8 cellular contexts compared by ENCODE assay signal in genomic region chr2:190649798-190650390, GRCh38. TPM values are rescaled to one million over a fixed set of nuclear protein-coding genes. Genes with fewer than 3 reads are reported as not detected.
DNase-seq lines count a peak whose midpoint lies in the region; ATAC-seq and TF ChIP-seq lines count a peak whose summit lies in the region.

No MANE protein-coding gene starts in this region.

- no peaks in the 10 kb centered on the region for H3K9me3 ChIP-seq in A673 (ENCODE audit: low read depth, low read length, poor library complexity, severe bottlenecking)
- no peaks in the 10 kb centered on the region for H3K9me3 ChIP-seq in OCI-LY3 (ENCODE audit: insufficient read depth, low read length)
- H3K9me3 ChIP-seq in thymus (ENCODE audit: control insufficient read depth) = no peaks in the 10 kb centered on the region

- BruUV-seq in A673 (replicated peaks; lab: Mats Ljungman, UMichigan) = TSS peak; percentile 46

- peak overlapping the region; percentile 86 for H3K4me2 ChIP-seq in OCI-LY3 (ENCODE audit: low read length)

- no peak overlapping the region; the same call in 1 of the 2 replicates for H2AFZ ChIP-seq in OCI-LY3 (ENCODE audit: low read depth, low read length)

- H3K4me3 ChIP-seq in A673 (ENCODE audit: low read depth, low read length, poor library complexity, severe bottlenecking) = peak overlapping the region; percentile 92
- peak overlapping the region; percentile 98 for H3K4me3 ChIP-seq in GM12864 (ENCODE audit: low read depth, low read length)
- H3K4me3 ChIP-seq in OCI-LY3 (ENCODE audit: low read length) = peak overlapping the region; percentile 90
- H3K4me3 ChIP-seq in cardiac fibroblast (replicated peaks in 1 of 2; ENCODE audit: low read depth in 2 of 2, low read length in 2 of 2) = peak overlapping the region; percentile 85 to 90
- peak overlapping the region; percentile 89 for H3K4me3 ChIP-seq in lower leg skin (ENCODE audit: low read depth, poor library complexity, severe bottlenecking)
- H3K4me3 ChIP-seq in thymus (ENCODE audit: low read length) = peak overlapping the region; percentile 71

- DNase-seq in A673 (ENCODE audit: low spot score) (peak; percentile 53), GM12864 (ENCODE audit: low read depth) (no peak), cardiac fibroblast (ENCODE audit: low read depth in 2 of 2) (peak; percentile 47 to 57), lower leg skin (ENCODE audit: low spot score in 2 of 2) (no peak)

- H3K4me1 ChIP-seq in A673 (ENCODE audit: insufficient read depth, low read length, poor library complexity, severe bottlenecking) (peaks cover 46% of the 10 kb centered on the region), OCI-LY3 (ENCODE audit: low read length) (peaks cover 16% of the 10 kb centered on the region), thymus (ENCODE audit: control insufficient read depth, insufficient read depth, low read length) (peaks cover 15% of the 10 kb centered on the region)

- H3K36me3 ChIP-seq in A673 (ENCODE audit: insufficient read depth, low read length, poor library complexity, severe bottlenecking) (no peaks in the 10 kb centered on the region), OCI-LY3 (replicated peaks; ENCODE audit: low read depth, low read length) (peaks cover 12% of the 10 kb centered on the region), thymus (ENCODE audit: control insufficient read depth, insufficient read depth) (no peaks in the 10 kb centered on the region)

- no peak for TF ChIP-seq CTCF in A673 (conservative IDR thresholded peaks at IDR 0.05; ENCODE audit: low read depth, low read length)
- TF ChIP-seq CTCF in GM12864 (IDR thresholded peaks at IDR 0.05; ENCODE audit: low read depth, low read length, missing control alignments) = no peak
- no peak for TF ChIP-seq CTCF in OCI-LY3 (IDR thresholded peaks at IDR 0.05; ENCODE audit: low read depth, low read length)
- no peak for TF ChIP-seq CTCF in cardiac fibroblast (IDR thresholded peaks at IDR 0.05; ENCODE audit: low read depth, low read length)
- no peak for TF ChIP-seq CTCF in lower leg skin (IDR thresholded peaks at IDR 0.05)

- ATAC-seq in HG03432 (IDR thresholded peaks at IDR 0.05; ENCODE audit: unreplicated experiment) (no peak), HG03045 (IDR thresholded peaks at IDR 0.05; ENCODE audit: unreplicated experiment) (no peak)

- peaks cover 35% of the 10 kb centered on the region for H4K20me1 ChIP-seq in OCI-LY3 (ENCODE audit: insufficient read depth, low read length)

- POLR2A ChIA-PET in A673 (lab: Charles Lee; ENCODE audit: low non-redundant PET) = no interaction called here

- H3K27me3 ChIP-seq in A673 (replicated peaks; ENCODE audit: insufficient read depth, low read depth, low read length, poor library complexity) (no peaks in the 10 kb centered on the region), OCI-LY3 (ENCODE audit: low read depth, low read length) (no peaks in the 10 kb centered on the region), thymus (ENCODE audit: control insufficient read depth, insufficient read depth) (no peaks in the 10 kb centered on the region)

- intact Hi-C loops in A673 (cut with micrococcal nuclease; ENCODE audit: unreplicated experiment) = loop anchor here (5.0 to 10.0 kb wide), 2 partner anchors 118 to 365 kb away; partner anchors contain the start of genes NEMP2 and STAT1
- intact Hi-C loops in lower leg skin (cut with DNase I; ENCODE audit: low total_unique reads) = loop anchor here (10.0 kb wide), 2 partner anchors 115 to 245 kb away; partner anchors contain the start of genes MFSD6 and NEMP2

- TF ChIP-seq POLR2A in lower leg skin (IDR thresholded peaks at IDR 0.05) = no peak

- H3K27ac ChIP-seq in A673 (ENCODE audit: low read depth, low read length, poor library complexity, severe bottlenecking) (peak overlapping the region; percentile 94), OCI-LY3 (ENCODE audit: low read length) (peak overlapping the region; percentile 59), thymus (ENCODE audit: low read depth) (peak overlapping the region; percentile 90)

- WGBS in lower leg skin, 2 donors = 1% methylated on average over 15 of the region's 15 CpGs
- under 1% methylated on average over 15 of the region's 15 CpGs for WGBS in thymus

- H3K9ac ChIP-seq in OCI-LY3 (ENCODE audit: low read length) = peak overlapping the region; percentile 77

- H3K79me2 ChIP-seq in OCI-LY3 (ENCODE audit: low read length) = peaks cover 57% of the 10 kb centered on the region

- CTCF ChIA-PET in A673 (lab: Charles Lee) = interaction anchor here (1.2 kb wide), 1 partner anchor 30 kb away, joined by 4 read pairs; no protein-coding TSS in a partner anchor

RNA-seq across cellular contexts. Expression of gene NAB1, which starts 1.0 kb away (rescaled TPM):
- total RNA-seq in A673 (2021) (29.8 and 32.6 TPM in 2 replicates), lower leg skin (10 to 100 TPM; 66.8 to 82.0 (median 75.1) TPM)
- polyA plus RNA-seq in thymus = 22.7 TPM

Comparison
In these comparisons a context has a peak if more than half of its experiments do, and no peak if none do; other contexts are left out.
1. DNase-seq: peak in A673 (single experiment) and cardiac fibroblast (2 of 2); none in GM12864 (single experiment) and lower leg skin (0 of 2).
2. Peak in every context shown above with its lines, with median percentiles within 50 percentile points of each other: H3K27ac ChIP-seq and H3K4me3 ChIP-seq.